In genomic region chr1:152005360-152005912, GRCh38 we compare ENCODE assay signal across 20 cellular contexts. TPM values are rescaled to one million over a fixed set of nuclear protein-coding genes. Genes with fewer than 3 reads are reported as not detected.
DNase-seq lines count a peak whose midpoint lies in the region; ATAC-seq, FAIRE-seq and TF ChIP-seq lines count a peak whose summit lies in the region.
"Had no signal": no experiment of that assay in that cellular context is flagged by ENCODE, and none has a peak within 500 bp of the region (broad histone marks: within the 10 kb centered on the region; RNA-seq: fewer than 3 reads in every experiment).

No MANE protein-coding gene starts in this region.

- H3K4ac ChIP-seq in mesendoderm (ENCODE audit: low read depth, low read length): no peak overlapping the region
- H3K4ac ChIP-seq in trophoblast cell (ENCODE audit: low read depth, low read length): no peak overlapping the region

- TF ChIP-seq POLR2A in heart left ventricle (IDR thresholded peaks at IDR 0.05) (no peak), HepG2 (IDR thresholded peaks at IDR 0.05; ENCODE audit: insufficient read depth in 1 of 2, low read depth in 2 of 2, low read length in 2 of 2) (no peak)

- in situ Hi-C loops in HepG2 (cut with HindIII; ENCODE audit: extremely low pct_ligation_motif_present, low pct_unique_long_range_greater_than_20kb): no loop called here

- H2BK15ac ChIP-seq in mesendoderm (replicated peaks; ENCODE audit: low read depth): no peak overlapping the region

- no peak overlapping the region for H3K9ac ChIP-seq in liver (ENCODE audit: low read depth in 1 of 2, low read length in 2 of 2)
- no peak overlapping the region for H3K9ac ChIP-seq in HepG2 (ENCODE audit: insufficient read depth, low read depth, low read length)
- H3K9ac ChIP-seq in mesendoderm (ENCODE audit: low read length): no peak overlapping the region
- H3K9ac ChIP-seq in trophoblast cell (ENCODE audit: low read length): no peak overlapping the region
- H3K9ac ChIP-seq: BLaER1 had no signal

- no peak overlapping the region for H2BK12ac ChIP-seq in trophoblast cell (ENCODE audit: low read length)

- H4K20me1 ChIP-seq in HepG2 (ENCODE audit: insufficient read depth, low read length): no peaks in the 10 kb centered on the region
- H4K20me1 ChIP-seq: BLaER1 had no signal

- H3K79me1 ChIP-seq in mesendoderm (ENCODE audit: low read length) (no peaks in the 10 kb centered on the region), trophoblast cell (ENCODE audit: low read length) (no peaks in the 10 kb centered on the region)

- no peak overlapping the region for H3K56ac ChIP-seq in mesendoderm (ENCODE audit: low read length)

- no peak for TF ChIP-seq RAD21 in liver (IDR thresholded peaks at IDR 0.05)
- TF ChIP-seq RAD21 in HepG2 (CRISPR knock-in tag; IDR thresholded peaks at IDR 0.05): no peak

- FAIRE-seq in HepG2 (lab: Jason Lieb, UNC): no peak
- FAIRE-seq: G401.6, GM12892, H1 had no signal

- no peak overlapping the region for H3K4me2 ChIP-seq in HepG2 (ENCODE audit: low read depth, low read length)
- H3K4me2 ChIP-seq in mesendoderm (ENCODE audit: low read length): no peak overlapping the region
- no peak overlapping the region for H3K4me2 ChIP-seq in trophoblast cell (ENCODE audit: low read length)
- H3K4me2 ChIP-seq: BLaER1 had no signal

- no peaks in the 10 kb centered on the region for H3K9me3 ChIP-seq in heart left ventricle
- H3K9me3 ChIP-seq in right cardiac atrium (ENCODE audit: control insufficient read depth, low read length): no peaks in the 10 kb centered on the region
- no peaks in the 10 kb centered on the region for H3K9me3 ChIP-seq in liver (ENCODE audit: control insufficient read depth in 4 of 4, low read length in 3 of 4)
- no peaks in the 10 kb centered on the region for H3K9me3 ChIP-seq in HepG2 (ENCODE audit: low read length)
- H3K9me3 ChIP-seq in HEK293 (ENCODE audit: control insufficient read depth, insufficient read depth, low read depth, low read length): no peaks in the 10 kb centered on the region
- peaks cover 1% of the 10 kb centered on the region for H3K9me3 ChIP-seq in trophoblast cell (ENCODE audit: insufficient read depth, low read depth, low read length)
- H3K9me3 ChIP-seq: BLaER1, Caco-2 had no signal

- no peak for TF ChIP-seq EP300 in HepG2 (IDR thresholded peaks at IDR 0.05; ENCODE audit: low read depth in 2 of 2, low read length in 2 of 2)
- no peak for TF ChIP-seq EP300 in HepG2 (CRISPR knock-in tag; IDR thresholded peaks at IDR 0.05; ENCODE audit: borderline replicate concordance)

- H2BK5ac ChIP-seq in mesendoderm (ENCODE audit: low read length) (no peak overlapping the region), trophoblast cell (ENCODE audit: low read depth, low read length, poor library complexity) (no peak overlapping the region)

- POLR2A ChIA-PET in HepG2 (lab: Yijun Ruan, JAX) (no interaction called here), HEK293 (lab: Yijun Ruan, JAX) (no interaction called here)

- 49 to 58% (median 50%) methylated on average over 4 of the region's 4 CpGs for WGBS in heart left ventricle, 4 donors
- WGBS in right cardiac atrium: 62% methylated on average over 4 of the region's 4 CpGs
- WGBS in liver: 59% methylated on average over 4 of the region's 4 CpGs
- WGBS in HepG2 (ENCODE audit: low lambda C conversion rate): 21% methylated on average over 4 of the region's 4 CpGs
- WGBS in mesendoderm (ENCODE audit: extremely low coverage, insufficient coverage, low lambda C conversion rate): no CpG with 5 or more reads among the region's 4 CpGs
- WGBS in trophoblast cell (ENCODE audit: extremely low coverage, insufficient coverage, insufficient read length): no CpG with 5 or more reads among the region's 4 CpGs

- CTCF ChIA-PET in HepG2 (lab: Yijun Ruan, JAX; ENCODE audit: low intra/inter-chr PET ratio, low total read pairs) (interaction anchor here (5.6 kb wide), 1 partner anchor 71 kb away, joined by 33 read pairs; no protein-coding TSS in a partner anchor), HEK293 (lab: Yijun Ruan, JAX) (interaction anchor here (0.8 to 11.2 kb wide), 7 partner anchors 8 to 174 kb away, joined by 3 to 409 read pairs (median 9); no protein-coding TSS in a partner anchor)

- intact Hi-C loops in heart left ventricle (cut with DNase I): loop anchor here in 1 of 10 donors (10.0 kb wide), 1 partner anchor 241 kb away; the partner anchor contains the start of gene MRPL9
- intact Hi-C loops in right cardiac atrium (cut with DNase I): no loop called here
- intact Hi-C loops in HepG2 (cut with micrococcal nuclease; ENCODE audit: unreplicated experiment): no loop called here

- no peak overlapping the region for H2AFZ ChIP-seq in HepG2 (ENCODE audit: low read length)
- H2AFZ ChIP-seq in trophoblast cell (ENCODE audit: insufficient read depth, low read length, poor library complexity): no peak overlapping the region

- no peak overlapping the region for H4K91ac ChIP-seq in trophoblast cell (ENCODE audit: low read depth, low read length)

- H3K23ac ChIP-seq in mesendoderm (ENCODE audit: low read length) (no peak overlapping the region), trophoblast cell (ENCODE audit: low read length) (no peak overlapping the region)

- H3K18ac ChIP-seq in mesendoderm (ENCODE audit: low read length) (no peak overlapping the region), trophoblast cell (ENCODE audit: low read length) (no peak overlapping the region)

- DNase-seq in heart left ventricle: no peak
- no peak for DNase-seq in right cardiac atrium
- DNase-seq in HepG2 (ENCODE audit: low spot score): no peak
- DNase-seq in mesendoderm: peak; percentile 71
- no peak for DNase-seq in trophoblast cell
- no peak for DNase-seq in effector CD8-positive, alpha-beta T cell (lab: John Stamatoyannopoulos, UW)
- DNase-seq: Caco-2; CD4-positive, CD25-positive, alpha-beta regulatory T cell; CD8-positive, alpha-beta T cell; DMS153; DND-41; H7; HCEC 1CT had no signal

- H3K27me3 ChIP-seq in heart left ventricle: peaks cover 0 to 3% (median 0%) of the 10 kb centered on the region in 9 donors
- no peaks in the 10 kb centered on the region for H3K27me3 ChIP-seq in right cardiac atrium (ENCODE audit: control insufficient read depth, insufficient read depth)
- H3K27me3 ChIP-seq in liver (ENCODE audit: control insufficient read depth in 4 of 4, insufficient read depth in 4 of 4, low read length in 3 of 4): no peaks in the 10 kb centered on the region
- peaks cover 1 to 5% of the 10 kb centered on the region in 2 experiments; a peak in 3 of 5 replicates for H3K27me3 ChIP-seq in HepG2 (ENCODE audit: control insufficient read depth in 1 of 2, insufficient read depth in 2 of 2, low read length in 2 of 2)
- no peaks in the 10 kb centered on the region for H3K27me3 ChIP-seq in mesendoderm (ENCODE audit: insufficient read depth, low read length, poor library complexity)
- H3K27me3 ChIP-seq in trophoblast cell (ENCODE audit: insufficient read depth, low read length): no peaks in the 10 kb centered on the region
- H3K27me3 ChIP-seq: BLaER1 had no signal

- H4K12ac ChIP-seq in trophoblast cell (ENCODE audit: low read depth, low read length): no peak overlapping the region

- H3K27ac ChIP-seq in heart left ventricle (no peak overlapping the region), right cardiac atrium (ENCODE audit: low read length) (no peak overlapping the region), liver (ENCODE audit: low read depth in 1 of 2, low read length in 2 of 2) (no peak overlapping the region), HepG2 (ENCODE audit: extremely low read length, insufficient read depth, low read length) (no peak overlapping the region), HEK293 (ENCODE audit: extremely low read depth, low read depth, low read length) (no peak overlapping the region), mesendoderm (ENCODE audit: low read depth, low read length) (no peak overlapping the region), trophoblast cell (ENCODE audit: low read depth, low read length) (no peak overlapping the region)
- H3K27ac ChIP-seq: BLaER1, C4-2B had no signal

- no TSS peak for BruUV-seq in HepG2 (replicated peaks; lab: Mats Ljungman, UMichigan)

- ATAC-seq in heart left ventricle: peak; percentile 55 to 66 (median 65)
- no peak for ATAC-seq in right cardiac atrium
- no peak for ATAC-seq in HepG2
- ATAC-seq: CD8-positive, alpha-beta T cell had no signal

- no peak overlapping the region for H4K5ac ChIP-seq in mesendoderm (ENCODE audit: low read length)

- H2AK5ac ChIP-seq in mesendoderm (ENCODE audit: low read length) (no peak overlapping the region), trophoblast cell (ENCODE audit: low read length) (no peak overlapping the region)

- H2BK120ac ChIP-seq in mesendoderm (ENCODE audit: low read depth, low read length): no peak overlapping the region
- no peak overlapping the region for H2BK120ac ChIP-seq in trophoblast cell (ENCODE audit: insufficient read depth, low read length, poor library complexity)

- H3K4me3 ChIP-seq in heart left ventricle (no peak overlapping the region), right cardiac atrium (ENCODE audit: low read length) (no peak overlapping the region), liver (ENCODE audit: low read depth in 1 of 3, low read length in 3 of 3) (no peak overlapping the region), HepG2 (replicated peaks in 1 of 3; ENCODE audit: insufficient read depth in 1 of 3, low read depth in 2 of 3, low read length in 3 of 3) (no peak overlapping the region), HEK293 (ENCODE audit: low read depth, low read length) (no peak overlapping the region), mesendoderm (ENCODE audit: low read length) (no peak overlapping the region), trophoblast cell (ENCODE audit: low read depth, low read length) (no peak overlapping the region)
- H3K4me3 ChIP-seq: BLaER1 had no signal

- H3K36me3 ChIP-seq in heart left ventricle (no peaks in the 10 kb centered on the region), liver (ENCODE audit: control insufficient read depth in 4 of 4, insufficient read depth in 3 of 4, low read depth in 1 of 4, low read length in 3 of 4) (no peaks in the 10 kb centered on the region), HepG2 (replicated peaks in 1 of 2; ENCODE audit: control insufficient read depth in 1 of 2, insufficient read depth in 2 of 2, low read length in 2 of 2) (no peaks in the 10 kb centered on the region), HEK293 (ENCODE audit: control insufficient read depth in 2 of 2, insufficient read depth in 1 of 2, low read length in 2 of 2) (no peaks in the 10 kb centered on the region), mesendoderm (ENCODE audit: control insufficient read depth, insufficient read depth, low read length) (no peaks in the 10 kb centered on the region), trophoblast cell (ENCODE audit: control insufficient read depth in 1 of 2, insufficient read depth in 2 of 2, low read length in 2 of 2) (no peaks in the 10 kb centered on the region)
- H3K36me3 ChIP-seq: BLaER1 had no signal

- peaks cover 0 to 23% (median 5%) of the 10 kb centered on the region in 12 donors for H3K4me1 ChIP-seq in heart left ventricle
- peaks cover 3% of the 10 kb centered on the region for H3K4me1 ChIP-seq in right cardiac atrium (ENCODE audit: control insufficient read depth, insufficient read depth, low read length)
- H3K4me1 ChIP-seq in liver (ENCODE audit: control insufficient read depth in 4 of 4, insufficient read depth in 4 of 4, low read length in 3 of 4): peaks cover 0 to 10% (median 6%) of the 10 kb centered on the region in 4 donors
- peaks cover 16% of the 10 kb centered on the region for H3K4me1 ChIP-seq in HepG2 (ENCODE audit: insufficient read depth, low read length)
- H3K4me1 ChIP-seq in HEK293 (ENCODE audit: control insufficient read depth, insufficient read depth, low read length): no peaks in the 10 kb centered on the region
- peaks cover 2% of the 10 kb centered on the region for H3K4me1 ChIP-seq in mesendoderm (ENCODE audit: control insufficient read depth, low read depth, low read length)
- H3K4me1 ChIP-seq in trophoblast cell (ENCODE audit: control insufficient read depth in 1 of 2, insufficient read depth in 2 of 2, low read length in 2 of 2): peaks cover 0 to 4% of the 10 kb centered on the region in 2 experiments

- no peak overlapping the region for H4K8ac ChIP-seq in mesendoderm (ENCODE audit: low read depth, low read length)
- H4K8ac ChIP-seq in trophoblast cell (ENCODE audit: low read depth, low read length): no peak overlapping the region

- H3K79me2 ChIP-seq in HepG2 (ENCODE audit: insufficient read depth, low read length): no peaks in the 10 kb centered on the region
- no peaks in the 10 kb centered on the region for H3K79me2 ChIP-seq in mesendoderm (ENCODE audit: control insufficient read depth, insufficient read depth, low read length)
- H3K79me2 ChIP-seq in trophoblast cell (ENCODE audit: control insufficient read depth, insufficient read depth, low read length, poor library complexity): no peaks in the 10 kb centered on the region

- H3K14ac ChIP-seq in trophoblast cell (ENCODE audit: low read length): no peak overlapping the region

- TF ChIP-seq CTCF in heart left ventricle (IDR thresholded peaks at IDR 0.05): no peak
- no peak for TF ChIP-seq CTCF in liver (IDR thresholded peaks at IDR 0.05; ENCODE audit: low read depth, low read length, missing input control)
- TF ChIP-seq CTCF in HepG2 (CRISPR knock-in tag; IDR thresholded peaks at IDR 0.05): no peak
- TF ChIP-seq CTCF in HEK293 (tag by site-specific recombination; IDR thresholded peaks at IDR 0.05): no peak

RNA-seq across cellular contexts. Expression of gene S100A10, which starts 11.8 kb away (rescaled TPM):
- total RNA-seq in heart left ventricle (100 to 1,000 TPM in 7 of 9 donors, 10 to 100 TPM in 2; 55.5 to 403 (median 156) TPM), right cardiac atrium (100 to 1,000 TPM; 108 to 245 (median 200) TPM), liver (10 to 100 TPM in 1 of 2 donors, 1 to 10 TPM in 1; 7.0 to 23.1 TPM), HepG2 (2016; rRNA removed; fragmentation: Illumina TruSeq; extraction: Trizol) (16.8 and 25.6 TPM in 2 replicates)
- polyA plus RNA-seq in heart left ventricle (100 to 1,000 TPM; 258 to 387 TPM), right cardiac atrium (223 TPM), liver (10 to 100 TPM; 47.8 to 99.5 TPM), HepG2 (2011; rRNA removed) (21.2 and 28.7 TPM in 2 replicates)
- 11.2 and 14.8 TPM in 2 replicates for total RNA-seq in HepG2 (2016; cell fraction: cytosol; rRNA removed; fragmentation: Illumina TruSeq; extraction: Trizol; ENCODE audit: low read depth)
- total RNA-seq in HepG2 (2016; cell fraction: insoluble cytoplasmic fraction; rRNA removed; fragmentation: Illumina TruSeq; extraction: Trizol): 16.6 and 20.0 TPM in 2 replicates
- 11.0 and 15.4 TPM in 2 replicates for total RNA-seq in HepG2 (2016; cell fraction: membrane; rRNA removed; fragmentation: Illumina TruSeq; extraction: Trizol)
- 9.2 and 9.3 TPM in 2 replicates for total RNA-seq in HepG2 (2016; cell fraction: nucleus; rRNA removed; fragmentation: Illumina TruSeq; extraction: Trizol)
- 20.0 and 23.9 TPM in 2 replicates for polyA plus RNA-seq in HepG2 (2011; cell fraction: cytosol; rRNA removed)
- polyA plus RNA-seq in HepG2 (2011; cell fraction: nucleus; rRNA removed): 4.5 and 6.8 TPM in 2 replicates
- 83.4 and 162 TPM in 2 replicates for polyA plus RNA-seq in HepG2 (2012)
- polyA plus RNA-seq in HepG2 (2016; cell fraction: cytosol; fragmentation: Illumina TruSeq; extraction: Trizol; ENCODE audit: low read depth): 40.3 and 56.7 TPM in 2 replicates
- polyA plus RNA-seq in HepG2 (2016; cell fraction: insoluble cytoplasmic fraction; fragmentation: Illumina TruSeq; extraction: Trizol; ENCODE audit: low read depth): 59.5 and 63.7 TPM in 2 replicates
- polyA plus RNA-seq in HepG2 (2016; cell fraction: membrane; fragmentation: Illumina TruSeq; extraction: Trizol; ENCODE audit: low read depth): 33.3 and 43.6 TPM in 2 replicates
- 26.6 and 31.6 TPM in 2 replicates for polyA plus RNA-seq in HepG2 (2016; cell fraction: nucleus; fragmentation: Illumina TruSeq; extraction: Trizol; ENCODE audit: insufficient read depth, low read depth)
- polyA minus RNA-seq in HepG2 (2011; rRNA and poly(A)+ RNA removed; ENCODE audit: low replicate concordance): 10.2 and 42.1 TPM in 2 replicates
- polyA minus RNA-seq in HepG2 (2011; cell fraction: cytosol; rRNA and poly(A)+ RNA removed): 51.8 and 64.0 TPM in 2 replicates
- polyA minus RNA-seq in HepG2 (2011; cell fraction: nucleus; rRNA and poly(A)+ RNA removed): 12.5 and 18.9 TPM in 2 replicates
- polyA plus RNA-seq in mesendoderm (2013, experiment 1 of 2): 181 TPM
- polyA plus RNA-seq in mesendoderm (2013, experiment 2 of 2): 187 TPM
- 1,216 and 1,221 TPM in 2 replicates for polyA plus RNA-seq in trophoblast cell (2013)

RNA-seq across cellular contexts. Expression of gene S100A11, which starts 31.4 kb away (rescaled TPM):
- 100 to 1,000 TPM in 4 of 9 donors, 10 to 100 TPM in 5; 44.9 to 368 (median 80.7) TPM for total RNA-seq in heart left ventricle
- 100 to 1,000 TPM; 179 to 571 TPM for polyA plus RNA-seq in heart left ventricle
- total RNA-seq in right cardiac atrium: 100 to 1,000 TPM in 3 of 4 donors, 10 to 100 TPM in 1; 56.3 to 144 (median 113) TPM
- 227 TPM for polyA plus RNA-seq in right cardiac atrium
- total RNA-seq in liver: 10 to 100 TPM in 1 of 2 donors, 1 to 10 TPM in 1; 9.9 to 10.3 TPM
- 10 to 100 TPM; 51.6 to 76.1 TPM for polyA plus RNA-seq in liver
- total RNA-seq in HepG2 (2016; rRNA removed; fragmentation: Illumina TruSeq; extraction: Trizol): 5.9 and 6.6 TPM in 2 replicates
- total RNA-seq in HepG2 (2016; cell fraction: cytosol; rRNA removed; fragmentation: Illumina TruSeq; extraction: Trizol; ENCODE audit: low read depth): 1.3 and 3.2 TPM in 2 replicates
- 4.3 and 7.0 TPM in 2 replicates for total RNA-seq in HepG2 (2016; cell fraction: insoluble cytoplasmic fraction; rRNA removed; fragmentation: Illumina TruSeq; extraction: Trizol)
- total RNA-seq in HepG2 (2016; cell fraction: membrane; rRNA removed; fragmentation: Illumina TruSeq; extraction: Trizol): 3.4 and 3.6 TPM in 2 replicates
- total RNA-seq in HepG2 (2016; cell fraction: nucleus; rRNA removed; fragmentation: Illumina TruSeq; extraction: Trizol): 1.3 and 2.0 TPM in 2 replicates
- polyA plus RNA-seq in HepG2 (2011; rRNA removed): 32.5 and 34.4 TPM in 2 replicates
- polyA plus RNA-seq in HepG2 (2011; cell fraction: cytosol; rRNA removed): 34.2 and 35.0 TPM in 2 replicates
- 3.5 and 6.0 TPM in 2 replicates for polyA plus RNA-seq in HepG2 (2011; cell fraction: nucleus; rRNA removed)
- 12.4 and 19.5 TPM in 2 replicates for polyA plus RNA-seq in HepG2 (2012)
- polyA plus RNA-seq in HepG2 (2016; cell fraction: cytosol; fragmentation: Illumina TruSeq; extraction: Trizol; ENCODE audit: low read depth): 10.8 and 13.7 TPM in 2 replicates
- polyA plus RNA-seq in HepG2 (2016; cell fraction: insoluble cytoplasmic fraction; fragmentation: Illumina TruSeq; extraction: Trizol; ENCODE audit: low read depth): 24.8 and 27.8 TPM in 2 replicates
- polyA plus RNA-seq in HepG2 (2016; cell fraction: membrane; fragmentation: Illumina TruSeq; extraction: Trizol; ENCODE audit: low read depth): 11.2 and 13.6 TPM in 2 replicates
- 8.1 and 10.6 TPM in 2 replicates for polyA plus RNA-seq in HepG2 (2016; cell fraction: nucleus; fragmentation: Illumina TruSeq; extraction: Trizol; ENCODE audit: insufficient read depth, low read depth)
- 24.1 and 1,581 TPM in 2 replicates for polyA minus RNA-seq in HepG2 (2011; rRNA and poly(A)+ RNA removed; ENCODE audit: low replicate concordance)
- polyA minus RNA-seq in HepG2 (2011; cell fraction: cytosol; rRNA and poly(A)+ RNA removed): 14.6 and 16.4 TPM in 2 replicates
- polyA minus RNA-seq in HepG2 (2011; cell fraction: nucleus; rRNA and poly(A)+ RNA removed): 5.2 and 6.7 TPM in 2 replicates
- 847 TPM for polyA plus RNA-seq in mesendoderm (2013, experiment 1 of 2)
- polyA plus RNA-seq in mesendoderm (2013, experiment 2 of 2): 867 TPM
- polyA plus RNA-seq in trophoblast cell (2013): 4,655 and 4,754 TPM in 2 replicates

Comparison
In these comparisons a context has a peak if more than half of its experiments do, and no peak if none do; other contexts are left out.
1. ATAC-seq: peak in heart left ventricle (4 of 4); none in right cardiac atrium (0 of 2) and HepG2 (single experiment).
2. RNA of gene S100A11, which starts 31.4 kb away (total RNA-seq): 56.3 to 144 TPM in right cardiac atrium and 44.9 to 368 TPM in heart left ventricle; 9.9 to 10.3 TPM in liver and 1.3 to 7.0 TPM in HepG2; every median in the first group is over 4 times any median in the second.